Comparison of ENCODE assay signal across 12 cellular contexts in the genomic region with DNA sequence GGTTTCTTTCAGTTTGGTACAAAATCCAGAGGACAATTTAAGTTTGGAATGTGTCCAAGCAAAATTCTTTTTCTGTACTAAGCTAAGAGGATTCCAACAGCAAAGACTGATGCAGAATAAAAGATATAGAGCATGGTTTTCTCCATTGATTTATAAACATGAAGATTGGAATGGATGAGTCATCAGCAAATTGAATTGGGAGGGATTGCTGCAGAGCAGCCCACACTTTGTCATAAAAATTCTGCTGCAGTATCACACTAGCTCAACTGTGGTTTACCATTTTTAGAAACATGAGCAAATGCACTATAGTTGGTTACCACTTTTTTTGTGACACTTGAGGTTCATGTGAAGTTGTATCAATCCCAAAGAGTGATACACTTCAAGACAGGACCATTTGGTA. TPM values are rescaled to one million over a fixed set of nuclear protein-coding genes. Genes with fewer than 3 reads are reported as not detected.
A peak's percentile ranks its signal among the peaks of the same experiment; 100 is the strongest.
DNase-seq lines count a peak whose midpoint lies in the region; ATAC-seq and TF ChIP-seq lines count a peak whose summit lies in the region.
"Had no signal": no experiment of that assay in that cellular context is flagged by ENCODE, and none has a peak within 500 bp of the region (broad histone marks: within the 10 kb centered on the region; RNA-seq: fewer than 3 reads in every experiment).

No MANE protein-coding gene starts in this region.

- peaks cover 18% of the 10 kb centered on the region for H3K27me3 Mint-ChIP-seq in activated CD8-positive, alpha-beta memory T cell treated with anti-CD3 and anti-CD28 coated beads, Interleukin-2, amount 10 ng/mL, durations not matched to agents 7 days and 5 days

- DNase-seq in GM13976 (ENCODE audit: low spot score) (peak; percentile 45), NCI-H226 (peak; percentile 30), dedifferentiated amniotic fluid mesenchymal stem cell (ENCODE audit: extremely low spot score) (peak; percentile 63), sciatic nerve (ENCODE audit: low spot score) (no peak), cerebellum (ENCODE audit: low spot score) (no peak), HUDEP-2 (lab: John Stamatoyannopoulos, UW; ENCODE audit: unreplicated experiment in 76 of 76) (no peak)
- DNase-seq in activated CD8-positive, alpha-beta memory T cell treated with anti-CD3 and anti-CD28 coated beads, Interleukin-2, amount 10 ng/mL, durations not matched to agents 7 days and 5 days, result no peak
- no peak for DNase-seq in stimulated activated CD4-positive, alpha-beta T cell treated with anti-CD3 and anti-CD28 coated beads, Interleukin-4, amount 100 ng/mL, for 1 hour
- DNase-seq: GOT3, NCI-H1417, right cardiac atrium had no signal

- H3K9me3 Mint-ChIP-seq in activated CD8-positive, alpha-beta memory T cell treated with anti-CD3 and anti-CD28 coated beads, Interleukin-2, amount 10 ng/mL, durations not matched to agents 7 days and 5 days (ENCODE audit: low read depth), result no peaks in the 10 kb centered on the region

- no peak for TF ChIP-seq CTCF in GM13976 (IDR thresholded peaks at IDR 0.05; ENCODE audit: borderline replicate concordance, control extremely low read depth, extremely low read depth, insufficient read depth, missing control alignments)

- no peaks in the 10 kb centered on the region for H3K36me3 Mint-ChIP-seq in activated CD8-positive, alpha-beta memory T cell treated with anti-CD3 and anti-CD28 coated beads, Interleukin-2, amount 10 ng/mL, durations not matched to agents 7 days and 5 days

- peak; percentile 18 for ATAC-seq in sciatic nerve
- no peak for ATAC-seq in activated CD8-positive, alpha-beta memory T cell treated with anti-CD3 and anti-CD28 coated beads, Interleukin-2, amount 10 ng/mL, durations not matched to agents 7 days and 5 days
- ATAC-seq: right cardiac atrium had no signal

- CTCF ChIA-PET in activated CD8-positive, alpha-beta memory T cell treated with anti-CD3 and anti-CD28 coated beads, Interleukin-2, amount 10 ng/mL, durations not matched to agents 7 days and 5 days (lab: Charles Lee), result interaction anchor here (0.7 kb wide), 1 partner anchor 66 kb away, joined by 3 read pairs; no protein-coding TSS in a partner anchor

- no peak overlapping the region for H3K4me3 Mint-ChIP-seq in activated CD8-positive, alpha-beta memory T cell treated with anti-CD3 and anti-CD28 coated beads, Interleukin-2, amount 10 ng/mL, durations not matched to agents 7 days and 5 days

- in situ Hi-C loops in GM13976 (cut with MboI; ENCODE audit: low sequenced_read_pairs, unreplicated experiment), result no loop called here

- no peak overlapping the region for H3K27ac Mint-ChIP-seq in activated CD8-positive, alpha-beta memory T cell treated with anti-CD3 and anti-CD28 coated beads, Interleukin-2, amount 10 ng/mL, durations not matched to agents 7 days and 5 days

- intact Hi-C loops in sciatic nerve (cut with DNase I), result no loop called here

- H3K4me1 Mint-ChIP-seq in activated CD8-positive, alpha-beta memory T cell treated with anti-CD3 and anti-CD28 coated beads, Interleukin-2, amount 10 ng/mL, durations not matched to agents 7 days and 5 days, result peaks cover 2% of the 10 kb centered on the region

RNA-seq across cellular contexts. Expression of gene LARP6, which starts 16.1 kb away (rescaled TPM):
- total RNA-seq in sciatic nerve, result 40.7 TPM
- not detected for total RNA-seq in activated CD8-positive, alpha-beta memory T cell treated with anti-CD3 and anti-CD28 coated beads, Interleukin-2, amount 10 ng/mL, durations not matched to agents 7 days and 5 days
- total RNA-seq in cerebellum, result 5.1 TPM
- total RNA-seq: mononuclear cell had no signal

RNA-seq across cellular contexts. Expression of gene THAP10, which starts 22.2 kb away (rescaled TPM):
- total RNA-seq in sciatic nerve (3.4 TPM), cerebellum (5.1 TPM)
- under 1 TPM; 0.20 to 0.47 TPM for total RNA-seq in activated CD8-positive, alpha-beta memory T cell treated with anti-CD3 and anti-CD28 coated beads, Interleukin-2, amount 10 ng/mL, durations not matched to agents 7 days and 5 days

RNA-seq across cellular contexts. Expression of gene LRRC49, which starts 22.6 kb away (rescaled TPM):
- total RNA-seq in sciatic nerve (11.5 TPM), cerebellum (106 TPM)
- total RNA-seq in activated CD8-positive, alpha-beta memory T cell treated with anti-CD3 and anti-CD28 coated beads, Interleukin-2, amount 10 ng/mL, durations not matched to agents 7 days and 5 days, result under 1 TPM in 1 of 2 experiments, not detected in 1; 0.66 TPM

Comparison
In these comparisons a context has a peak if more than half of its experiments do, and no peak if none do; other contexts are left out.
1. DNase-seq: peak in GM13976 (single experiment), NCI-H226 (single experiment) and dedifferentiated amniotic fluid mesenchymal stem cell (single experiment); none in sciatic nerve (single experiment), activated CD8-positive, alpha-beta memory T cell treated with anti-CD3 and anti-CD28 coated beads, Interleukin-2, amount 10 ng/mL, durations not matched to agents 7 days and 5 days (single experiment), stimulated activated CD4-positive, alpha-beta T cell treated with anti-CD3 and anti-CD28 coated beads, Interleukin-4, amount 100 ng/mL, for 1 hour (single experiment), cerebellum (single experiment) and HUDEP-2 (0 of 76).